Comparison of ENCODE assay signal across 16 cellular contexts in the genomic region with DNA sequence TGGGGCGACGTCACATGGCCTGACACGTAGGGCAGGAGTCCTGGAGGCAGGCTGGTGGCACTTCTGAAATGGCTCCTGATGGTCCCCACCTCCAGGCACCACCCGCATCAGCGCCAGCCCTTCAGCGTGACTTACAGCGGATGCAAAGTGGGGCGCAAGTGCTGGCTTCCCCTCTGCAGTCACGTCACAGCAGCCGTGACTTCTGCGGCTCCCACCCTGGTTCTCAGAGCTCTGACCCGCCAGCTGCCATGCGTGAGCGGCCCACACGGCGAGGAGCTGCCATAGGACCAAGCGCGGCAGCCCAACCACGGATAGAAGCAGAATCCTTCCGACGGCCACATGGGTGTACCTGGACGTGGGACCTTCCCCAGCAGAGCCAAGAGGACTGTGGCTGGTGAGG.
DNase-seq lines count a peak whose midpoint lies in the region; ATAC-seq and TF ChIP-seq lines count a peak whose summit lies in the region.
"Had no signal": no experiment of that assay in that cellular context is flagged by ENCODE, and none has a peak within 500 bp of the region (broad histone marks: within the 10 kb centered on the region; RNA-seq: fewer than 3 reads in every experiment).

No MANE protein-coding gene starts in this region.

- peaks cover 23% of the 10 kb centered on the region for H3K9me3 Mint-ChIP-seq in progenitor cell of endocrine pancreas (ENCODE audit: low read depth)

- in situ Hi-C loops in GM13977 (cut with MboI; ENCODE audit: low pct_unique_long_range_greater_than_20kb, low sequenced_read_pairs, unreplicated experiment), result no loop called here

- no peaks in the 10 kb centered on the region for H3K36me3 ChIP-seq in left ventricle myocardium inferior
- H3K36me3 ChIP-seq: Peyer's patch had no signal

- H3K36me3 Mint-ChIP-seq in progenitor cell of endocrine pancreas (ENCODE audit: insufficient read depth), result peaks cover 21% of the 10 kb centered on the region

- H3K27ac Mint-ChIP-seq in progenitor cell of endocrine pancreas, result peak overlapping the region; percentile 23
- H3K27ac Mint-ChIP-seq: CD4-positive, CD25-positive, alpha-beta regulatory T cell had no signal

- TF ChIP-seq CTCF in left ventricle myocardium inferior (IDR thresholded peaks at IDR 0.05; ENCODE audit: borderline replicate concordance) (no peak), progenitor cell of endocrine pancreas (IDR thresholded peaks at IDR 0.05; ENCODE audit: unreplicated experiment) (no peak), GM13977 (IDR thresholded peaks at IDR 0.05; ENCODE audit: extremely low read depth, insufficient read depth, missing control alignments) (no peak)

- H3K27me3 Mint-ChIP-seq in progenitor cell of endocrine pancreas, result no peaks in the 10 kb centered on the region
- H3K27me3 Mint-ChIP-seq: CD4-positive, CD25-positive, alpha-beta regulatory T cell had no signal

- peaks cover under 1% of the 10 kb centered on the region for H3K4me1 Mint-ChIP-seq in progenitor cell of endocrine pancreas (ENCODE audit: low read depth)

- H3K4me3 ChIP-seq in left ventricle myocardium inferior, result no peak overlapping the region
- H3K4me3 ChIP-seq: Peyer's patch had no signal

- DNase-seq in left ventricle myocardium inferior (peak; percentile 7), left cardiac atrium (no peak), islet precursor cell (peak; percentile 30), progenitor cell of endocrine pancreas (ENCODE audit: low spot score, unreplicated experiment) (no peak), cortex of kidney (lab: John Stamatoyannopoulos, UW) (no peak), GM13977 (ENCODE audit: low spot score) (no peak), cerebellar nuclear complex (lab: John Stamatoyannopoulos, UW) (no peak)
- DNase-seq: ACHN; Calu3; CD4-positive, CD25-positive, alpha-beta regulatory T cell; GOT3; IMR-90; NCI-H1417; NCI-H2029 treated with DMSO at 0.1 percent for 48 hours; NCI-H510A had no signal

- ATAC-seq in left cardiac atrium, result no peak

- H3K27me3 ChIP-seq in left ventricle myocardium inferior (ENCODE audit: low read depth), result no peaks in the 10 kb centered on the region
- H3K27me3 ChIP-seq: Peyer's patch had no signal

- intact Hi-C loops in left ventricle myocardium inferior (cut with micrococcal nuclease) (no loop called here), left cardiac atrium (cut with DNase I) (no loop called here)

- H3K27ac ChIP-seq in left ventricle myocardium inferior (replicated peaks), result no peak overlapping the region
- H3K27ac ChIP-seq: Peyer's patch had no signal

- peaks cover 29% of the 10 kb centered on the region for H3K9me3 ChIP-seq in left ventricle myocardium inferior (replicated peaks)

- peaks cover 5% of the 10 kb centered on the region for H3K4me1 ChIP-seq in left ventricle myocardium inferior
- H3K4me1 ChIP-seq: Peyer's patch had no signal

- no peak overlapping the region for H3K4me3 Mint-ChIP-seq in progenitor cell of endocrine pancreas (ENCODE audit: low read depth)

Comparison
In these comparisons a context has a peak if more than half of its experiments do, and no peak if none do; other contexts are left out.
1. DNase-seq: peak in left ventricle myocardium inferior (single experiment) and islet precursor cell (single experiment); none in left cardiac atrium (single experiment), progenitor cell of endocrine pancreas (single experiment), cortex of kidney (single experiment), GM13977 (single experiment) and cerebellar nuclear complex (0 of 2).